Comparison of ENCODE assay signal across 18 cellular contexts in the genomic region with DNA sequence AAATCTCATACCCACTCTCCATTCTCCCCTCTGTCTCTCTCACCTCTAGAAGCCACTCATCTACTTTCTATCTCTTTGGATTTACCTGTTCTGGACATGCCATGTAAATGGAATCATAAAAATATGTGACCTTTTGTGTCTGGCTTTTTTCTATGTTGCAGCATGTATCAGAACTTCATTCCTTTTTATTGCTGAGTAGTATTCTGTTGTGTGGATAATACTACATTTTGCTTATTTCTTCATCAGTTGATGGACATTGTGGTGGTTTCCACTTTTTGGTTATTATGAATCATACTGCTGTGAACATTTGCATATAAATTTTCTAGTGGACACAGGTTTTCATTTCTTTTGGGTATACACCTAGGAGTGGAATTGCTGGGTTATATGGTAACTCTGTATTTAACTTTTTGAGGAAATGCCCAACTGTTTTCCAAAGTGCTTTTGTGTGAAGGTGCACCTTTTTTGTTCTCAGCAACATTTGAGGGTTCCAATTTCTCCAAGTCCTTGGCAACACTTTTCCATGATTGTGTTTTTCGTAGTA.
"Had no signal": no experiment of that assay in that cellular context is flagged by ENCODE, and none has a peak within 500 bp of the region (broad histone marks: within the 10 kb centered on the region; RNA-seq: fewer than 3 reads in every experiment).

No MANE protein-coding gene starts in this region.

- H3K27ac Mint-ChIP-seq: activated CD4-positive, alpha-beta T cell treated with anti-CD3 and anti-CD28 coated beads, Interleukin-2, amount 10 ng/mL, durations not matched to agents 7 days and 5 days; activated CD8-positive, alpha-beta T cell treated with anti-CD3 and anti-CD28 coated beads, Interleukin-2, amount 10 ng/mL, durations not matched to agents 7 days and 5 days; type B pancreatic cell had no signal

- H3K27ac ChIP-seq: SK-N-MC had no signal

- DNase-seq: activated CD4-positive, alpha-beta T cell treated with anti-CD3 and anti-CD28 coated beads, Interleukin-2, amount 10 ng/mL, durations not matched to agents 7 days and 5 days; activated CD4-positive, CD25-positive, alpha-beta regulatory T cell; activated CD8-positive, alpha-beta memory T cell treated with anti-CD3 and anti-CD28 coated beads, Interleukin-2, amount 50 U/mL, for 48 hours; activated CD8-positive, alpha-beta T cell treated with anti-CD3 and anti-CD28 coated beads, Interleukin-2, amount 10 ng/mL, durations not matched to agents 7 days and 5 days; activated effector memory CD4-positive, alpha-beta T cell treated with anti-CD3 and anti-CD28 coated beads, Interleukin-2, amount 50 U/mL, for 16 hours; activated naive CD4-positive, alpha-beta T cell treated with anti-CD3 and anti-CD28 coated beads, Interleukin-2, amount 50 U/mL, for 16 hours; activated T-cell treated with anti-CD3 and anti-CD28 coated beads, Interleukin-2, amount 50 U/mL, for 48 hours; aorta; effector CD8-positive, alpha-beta T cell; foreskin fibroblast; glutamatergic neuron; midbrain; occipital lobe; posterior cingulate gyrus; stimulated activated CD4-positive, alpha-beta T cell treated with anti-CD3 and anti-CD28 coated beads, Interleukin-2, amount 100 ng/mL, for 24 hours; stimulated activated naive CD8-positive, alpha-beta T cell treated with anti-CD3 and anti-CD28 coated beads, Interleukin-15, Interleukin-2, amounts not matched to agents 100 U/mL and 50 U/mL, for 24 hours had no signal

- H3K4me3 Mint-ChIP-seq: activated CD4-positive, alpha-beta T cell treated with anti-CD3 and anti-CD28 coated beads, Interleukin-2, amount 10 ng/mL, durations not matched to agents 7 days and 5 days; activated CD8-positive, alpha-beta T cell treated with anti-CD3 and anti-CD28 coated beads, Interleukin-2, amount 10 ng/mL, durations not matched to agents 7 days and 5 days; type B pancreatic cell had no signal

- H3K9me3 Mint-ChIP-seq: activated CD4-positive, alpha-beta T cell treated with anti-CD3 and anti-CD28 coated beads, Interleukin-2, amount 10 ng/mL, durations not matched to agents 7 days and 5 days; type B pancreatic cell had no signal

- H3K4me1 Mint-ChIP-seq: activated CD4-positive, alpha-beta T cell treated with anti-CD3 and anti-CD28 coated beads, Interleukin-2, amount 10 ng/mL, durations not matched to agents 7 days and 5 days had no signal

- H3K27me3 Mint-ChIP-seq: activated CD4-positive, alpha-beta T cell treated with anti-CD3 and anti-CD28 coated beads, Interleukin-2, amount 10 ng/mL, durations not matched to agents 7 days and 5 days; type B pancreatic cell had no signal

- H3K4me3 ChIP-seq: SK-N-MC had no signal
